ENCODE assay signal across 20 cellular contexts in the genomic region with DNA sequence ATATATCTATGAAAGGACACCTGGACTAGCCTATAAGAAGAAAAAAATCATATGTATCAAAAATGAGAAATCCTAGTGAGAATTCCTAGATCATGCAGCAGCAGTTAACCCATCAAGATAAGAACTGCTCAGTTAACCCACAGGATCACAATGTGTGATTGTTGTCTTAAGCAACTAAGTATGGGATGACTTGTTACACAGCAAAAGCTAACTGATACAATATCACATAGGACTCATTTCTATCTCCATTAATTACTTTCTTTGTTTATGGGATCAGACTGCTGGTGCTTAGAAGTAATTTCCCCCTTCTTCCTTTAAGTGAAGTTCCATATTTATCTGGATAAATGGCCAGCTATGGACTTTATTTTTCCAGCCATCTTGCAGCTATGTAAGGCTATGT.
DNase-seq lines count a peak whose midpoint lies in the region; ATAC-seq, FAIRE-seq and TF ChIP-seq lines count a peak whose summit lies in the region.
"Had no signal": no experiment of that assay in that cellular context is flagged by ENCODE, and none has a peak within 500 bp of the region (broad histone marks: within the 10 kb centered on the region; RNA-seq: fewer than 3 reads in every experiment).

No MANE protein-coding gene starts in this region.

- TF ChIP-seq CTCF in HepG2 (CRISPR knock-in tag; IDR thresholded peaks at IDR 0.05) (no peak), right lobe of liver (IDR thresholded peaks at IDR 0.05) (no peak), HEK293 (tag by site-specific recombination; IDR thresholded peaks at IDR 0.05) (no peak)

- no peak overlapping the region for H3K4me3 ChIP-seq in HepG2 (replicated peaks in 1 of 3; ENCODE audit: insufficient read depth in 1 of 3, low read depth in 2 of 3, low read length in 3 of 3)
- no peak overlapping the region for H3K4me3 ChIP-seq in right lobe of liver
- no peak overlapping the region for H3K4me3 ChIP-seq in HEK293 (ENCODE audit: low read depth, low read length)
- H3K4me3 ChIP-seq: A549; BLaER1 treated with 17β-estradiol and CSF1 and Interleukin-3, amounts not matched to agents 10 nM and 100 nM had no signal

- FAIRE-seq in HepG2 (lab: Jason Lieb, UNC), result no peak
- FAIRE-seq: A549, D721Med, G401.6, GM12891, GM18507 had no signal

- no peaks in the 10 kb centered on the region for H3K79me2 ChIP-seq in HepG2 (ENCODE audit: insufficient read depth, low read length)

- H3K27ac ChIP-seq in HepG2 (ENCODE audit: extremely low read length, insufficient read depth, low read length) (no peak overlapping the region), right lobe of liver (no peak overlapping the region), HEK293 (ENCODE audit: extremely low read depth, low read depth, low read length) (no peak overlapping the region)
- H3K27ac ChIP-seq: 22Rv1; A549; BLaER1 treated with 17β-estradiol and CSF1 and Interleukin-3, amounts not matched to agents 10 nM and 100 nM; C4-2B had no signal

- no peak overlapping the region for H2AFZ ChIP-seq in HepG2 (ENCODE audit: low read length)

- TF ChIP-seq POLR2A in HepG2 (IDR thresholded peaks at IDR 0.05; ENCODE audit: insufficient read depth in 1 of 2, low read depth in 2 of 2, low read length in 2 of 2) (no peak), right lobe of liver (IDR thresholded peaks at IDR 0.05) (no peak)

- CTCF ChIA-PET in HepG2 (lab: Yijun Ruan, JAX; ENCODE audit: low intra/inter-chr PET ratio, low total read pairs) (no interaction called here), HEK293 (lab: Yijun Ruan, JAX) (no interaction called here)

- ATAC-seq in HepG2 (no peak), right lobe of liver (no peak)
- ATAC-seq: A549; CD8-positive, alpha-beta T cell had no signal

- TF ChIP-seq EP300 in HepG2 (IDR thresholded peaks at IDR 0.05; ENCODE audit: low read depth in 2 of 2, low read length in 2 of 2) (no peak), HepG2 (CRISPR knock-in tag; IDR thresholded peaks at IDR 0.05; ENCODE audit: borderline replicate concordance) (no peak)

- H3K27me3 ChIP-seq in HepG2 (ENCODE audit: control insufficient read depth in 1 of 2, insufficient read depth in 2 of 2, low read length in 2 of 2) (no peaks in the 10 kb centered on the region; a peak in 1 of 5 replicates), right lobe of liver (no peaks in the 10 kb centered on the region)
- H3K27me3 ChIP-seq: BLaER1 treated with 17β-estradiol and CSF1 and Interleukin-3, amounts not matched to agents 10 nM and 100 nM had no signal

- no peaks in the 10 kb centered on the region for H4K20me1 ChIP-seq in HepG2 (ENCODE audit: insufficient read depth, low read length)
- H4K20me1 ChIP-seq: BLaER1 treated with 17β-estradiol and CSF1 and Interleukin-3, amounts not matched to agents 10 nM and 100 nM had no signal

- no peak overlapping the region for H3K4me2 ChIP-seq in HepG2 (ENCODE audit: low read depth, low read length)
- H3K4me2 ChIP-seq: A549; BLaER1 treated with 17β-estradiol and CSF1 and Interleukin-3, amounts not matched to agents 10 nM and 100 nM had no signal

- H3K9ac ChIP-seq in HepG2 (ENCODE audit: insufficient read depth, low read depth, low read length), result no peak overlapping the region
- H3K9ac ChIP-seq: BLaER1 treated with 17β-estradiol and CSF1 and Interleukin-3, amounts not matched to agents 10 nM and 100 nM had no signal

- TF ChIP-seq RAD21 in HepG2 (CRISPR knock-in tag; IDR thresholded peaks at IDR 0.05), result no peak

- BruUV-seq in HepG2 (replicated peaks; lab: Mats Ljungman, UMichigan), result no TSS peak

- POLR2A ChIA-PET in HepG2 (lab: Yijun Ruan, JAX) (no interaction called here), HEK293 (lab: Yijun Ruan, JAX) (no interaction called here)

- in situ Hi-C loops in HepG2 (cut with HindIII; ENCODE audit: extremely low pct_ligation_motif_present, low pct_unique_long_range_greater_than_20kb), result no loop called here

- no peak for DNase-seq in HepG2 (ENCODE audit: low spot score)
- no peak for DNase-seq in right lobe of liver
- DNase-seq in GOT3 (lab: John Stamatoyannopoulos, UW), result no peak
- no peak for DNase-seq in NCI-H187 treated with DMSO at 0.1 percent for 48 hours (lab: John Stamatoyannopoulos, UW)
- DNase-seq: AML-193; Caco-2; Calu3; CD4-positive, alpha-beta T cell; CD8-positive, alpha-beta T cell; DMS79 treated with DMSO at 0.1 percent for 48 hours; GF-D8 had no signal

- H3K4me1 ChIP-seq in HepG2 (ENCODE audit: insufficient read depth, low read length) (peaks cover 15% of the 10 kb centered on the region), right lobe of liver (peaks cover 0 to 10% (median 0%) of the 10 kb centered on the region in 4 donors), HEK293 (ENCODE audit: control insufficient read depth, insufficient read depth, low read length) (no peaks in the 10 kb centered on the region)
- H3K4me1 ChIP-seq: A549, Caco-2 had no signal

- H3K36me3 ChIP-seq in HepG2 (replicated peaks in 1 of 2; ENCODE audit: control insufficient read depth in 1 of 2, insufficient read depth in 2 of 2, low read length in 2 of 2) (no peaks in the 10 kb centered on the region), right lobe of liver (no peaks in the 10 kb centered on the region), HEK293 (ENCODE audit: control insufficient read depth in 2 of 2, insufficient read depth in 1 of 2, low read length in 2 of 2) (no peaks in the 10 kb centered on the region)
- H3K36me3 ChIP-seq: BLaER1 treated with 17β-estradiol and CSF1 and Interleukin-3, amounts not matched to agents 10 nM and 100 nM had no signal

- intact Hi-C loops in HepG2 (cut with micrococcal nuclease; ENCODE audit: unreplicated experiment), result no loop called here
- intact Hi-C loops in right lobe of liver (cut with DNase I), result no loop called here

- peaks cover 7% of the 10 kb centered on the region for H3K9me3 ChIP-seq in HepG2 (ENCODE audit: low read length)
- no peaks in the 10 kb centered on the region for H3K9me3 ChIP-seq in right lobe of liver
- H3K9me3 ChIP-seq in HEK293 (ENCODE audit: control insufficient read depth, insufficient read depth, low read depth, low read length), result no peaks in the 10 kb centered on the region

TF ChIP-seq in HepG2, 621 proteins besides CTCF, POLR2A, EP300 and RAD21:
- TF ChIP-seq KDM5B (CRISPR knock-in tag; IDR thresholded peaks at IDR 0.05; ENCODE audit: borderline replicate concordance) (no peak), ZNF329 (CRISPR knock-in tag; IDR thresholded peaks at IDR 0.05; ENCODE audit: low read depth) (no peak), RBAK (CRISPR knock-in tag; IDR thresholded peaks at IDR 0.05) (peak; percentile 92; the same call in 1 of the 2 replicates)

TF ChIP-seq in HEK293, 187 proteins besides CTCF, POLR2A, EP300 and RAD21:
- TF ChIP-seq RBAK (tag by site-specific recombination; IDR thresholded peaks at IDR 0.05), result peak; percentile 74; the same call in 1 of the 2 replicates
- TF ChIP-seq SETDB1 (IDR thresholded peaks at IDR 0.05; ENCODE audit: insufficient read length, low read length), result peak; percentile 58
- TF ChIP-seq, protein P1, sequence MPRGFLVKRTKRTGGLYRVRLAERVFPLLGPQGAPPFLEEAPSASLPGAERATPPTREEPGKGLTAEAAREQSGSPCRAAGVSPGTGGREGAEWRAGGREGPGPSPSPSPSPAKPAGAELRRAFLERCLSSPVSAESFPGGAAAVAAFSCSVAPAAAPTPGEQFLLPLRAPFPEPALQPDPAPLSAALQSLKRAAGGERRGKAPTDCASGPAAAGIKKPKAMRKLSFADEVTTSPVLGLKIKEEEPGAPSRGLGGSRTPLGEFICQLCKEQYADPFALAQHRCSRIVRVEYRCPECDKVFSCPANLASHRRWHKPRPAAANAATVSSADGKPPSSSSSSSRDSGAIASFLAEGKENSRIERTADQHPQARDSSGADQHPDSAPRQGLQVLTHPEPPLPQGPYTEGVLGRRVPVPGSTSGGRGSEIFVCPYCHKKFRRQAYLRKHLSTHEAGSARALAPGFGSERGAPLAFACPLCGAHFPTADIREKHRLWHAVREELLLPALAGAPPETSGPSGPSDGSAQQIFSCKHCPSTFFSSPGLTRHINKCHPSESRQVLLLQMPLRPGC (tag by site-specific recombination; IDR thresholded peaks at IDR 0.05), result no peak
